23 cellular contexts compared by ENCODE assay signal in genomic region chr9:77276799-77277198, GRCh38.
DNase-seq lines count a peak whose midpoint lies in the region; ATAC-seq, FAIRE-seq and TF ChIP-seq lines count a peak whose summit lies in the region.
"Had no signal": no experiment of that assay in that cellular context is flagged by ENCODE, and none has a peak within 500 bp of the region (broad histone marks: within the 10 kb centered on the region; RNA-seq: fewer than 3 reads in every experiment).

No MANE protein-coding gene starts in this region.

- POLR2A ChIA-PET in Panc1 (lab: Charles Lee) = no interaction called here

- ATAC-seq in Panc1 = no peak
- ATAC-seq in foreskin keratinocyte = no peak
- ATAC-seq in GM21723 (IDR thresholded peaks at IDR 0.05; ENCODE audit: unreplicated experiment) = no peak
- ATAC-seq: CD8-positive, alpha-beta T cell had no signal

- no peaks in the 10 kb centered on the region for H3K27me3 ChIP-seq in Panc1 (ENCODE audit: control insufficient read depth, insufficient read depth, low read length)
- no peaks in the 10 kb centered on the region for H3K27me3 ChIP-seq in foreskin keratinocyte
- H3K27me3 ChIP-seq: BLaER1 treated with 17β-estradiol and CSF1 and Interleukin-3, amounts not matched to agents 10 nM and 100 nM; Peyer's patch; SJSA1 had no signal

- CTCF ChIA-PET in Panc1 (lab: Charles Lee) = no interaction called here

- TF ChIP-seq POLR2A in H54 (IDR thresholded peaks at IDR 0.05; ENCODE audit: low read depth, low read length) = no peak

- TF ChIP-seq CTCF in Panc1 (IDR thresholded peaks at IDR 0.05) (peak; percentile 3; the same call in 1 of the 2 replicates), foreskin keratinocyte (conservative IDR thresholded peaks at IDR 0.05) (peak; percentile 7), osteocyte (IDR thresholded peaks at IDR 0.05) (no peak)

- H3K36me3 ChIP-seq in Panc1 (ENCODE audit: control insufficient read depth, insufficient read depth, low read length) = no peaks in the 10 kb centered on the region; the same call in 1 of the 2 replicates
- H3K36me3 ChIP-seq: SJSA1 had no signal

- DNase-seq in D341Med (ENCODE audit: low spot score) (peak; percentile 16), H54 (ENCODE audit: insufficient read length, low spot score) (no peak), Panc1 (ENCODE audit: low read depth, low spot score) (no peak), foreskin keratinocyte (no peak), GOT3 (lab: John Stamatoyannopoulos, UW) (no peak), osteocyte (ENCODE audit: extremely low spot score, unreplicated experiment) (no peak), NCI-H2196 (lab: John Stamatoyannopoulos, UW; ENCODE audit: unreplicated experiment) (no peak)
- DNase-seq: ACHN; CD8-positive, alpha-beta T cell; DMS153; H7; Kasumi-1; MM.1S; NCI-H1092; NCI-H1436; NCI-H2029; NCI-H510A; NCI-H748 treated with DMSO at 0.1 percent for 48 hours; Peyer's patch; T-helper 1 cell had no signal

- BruUV-seq in Panc1 (replicated peaks; lab: Mats Ljungman, UMichigan) = no TSS peak

- peaks cover 7% of the 10 kb centered on the region for H3K4me1 Mint-ChIP-seq in osteocyte (ENCODE audit: unreplicated experiment)

- H3K27ac ChIP-seq in Panc1 (ENCODE audit: low read length) = no peak overlapping the region
- H3K27ac ChIP-seq in foreskin keratinocyte = no peak overlapping the region
- H3K27ac ChIP-seq: BLaER1 treated with 17β-estradiol and CSF1 and Interleukin-3, amounts not matched to agents 10 nM and 100 nM; Peyer's patch; SJSA1 had no signal

- intact Hi-C loops in Panc1 (cut with micrococcal nuclease; ENCODE audit: unreplicated experiment) = no loop called here

- peak; percentile 62 for FAIRE-seq in H54 (lab: Jason Lieb, UNC)

- no peaks in the 10 kb centered on the region for H3K27me3 Mint-ChIP-seq in osteocyte (ENCODE audit: unreplicated experiment)

- H3K4me1 ChIP-seq in Panc1 (ENCODE audit: control insufficient read depth, insufficient read depth, low read length) (no peaks in the 10 kb centered on the region), foreskin keratinocyte (no peaks in the 10 kb centered on the region)
- H3K4me1 ChIP-seq: BLaER1 treated with 17β-estradiol and CSF1 and Interleukin-3, amounts not matched to agents 10 nM and 100 nM; Peyer's patch; SJSA1 had no signal

- H3K9me3 Mint-ChIP-seq in osteocyte (ENCODE audit: unreplicated experiment) = no peaks in the 10 kb centered on the region
- H3K9me3 Mint-ChIP-seq: CD8-positive, alpha-beta T cell had no signal

- no peak overlapping the region for H3K27ac Mint-ChIP-seq in osteocyte (ENCODE audit: unreplicated experiment)
- H3K27ac Mint-ChIP-seq: CD8-positive, alpha-beta T cell had no signal

- peaks cover 13% of the 10 kb centered on the region for H3K36me3 Mint-ChIP-seq in osteocyte (ENCODE audit: unreplicated experiment)

- no peak overlapping the region for H3K4me3 ChIP-seq in Panc1 (ENCODE audit: low read depth in 2 of 2, low read length in 2 of 2)
- H3K4me3 ChIP-seq: BLaER1 treated with 17β-estradiol and CSF1 and Interleukin-3, amounts not matched to agents 10 nM and 100 nM; Peyer's patch; SJSA1 had no signal

- H3K4me3 Mint-ChIP-seq in osteocyte (ENCODE audit: unreplicated experiment) = no peak overlapping the region
- H3K4me3 Mint-ChIP-seq: CD8-positive, alpha-beta T cell had no signal

- no peaks in the 10 kb centered on the region for H3K9me3 ChIP-seq in Panc1 (ENCODE audit: control insufficient read depth, insufficient read depth, low read depth, low read length)
- H3K9me3 ChIP-seq: BLaER1 treated with 17β-estradiol and CSF1 and Interleukin-3, amounts not matched to agents 10 nM and 100 nM; Peyer's patch; SJSA1 had no signal

- in situ Hi-C loops in Panc1 (cut with HindIII; ENCODE audit: low pct_unique_long_range_greater_than_20kb, low sequenced_read_pairs) = no loop called here
